Comparison of ENCODE assay signal across 1 cellular context in the genomic region with DNA sequence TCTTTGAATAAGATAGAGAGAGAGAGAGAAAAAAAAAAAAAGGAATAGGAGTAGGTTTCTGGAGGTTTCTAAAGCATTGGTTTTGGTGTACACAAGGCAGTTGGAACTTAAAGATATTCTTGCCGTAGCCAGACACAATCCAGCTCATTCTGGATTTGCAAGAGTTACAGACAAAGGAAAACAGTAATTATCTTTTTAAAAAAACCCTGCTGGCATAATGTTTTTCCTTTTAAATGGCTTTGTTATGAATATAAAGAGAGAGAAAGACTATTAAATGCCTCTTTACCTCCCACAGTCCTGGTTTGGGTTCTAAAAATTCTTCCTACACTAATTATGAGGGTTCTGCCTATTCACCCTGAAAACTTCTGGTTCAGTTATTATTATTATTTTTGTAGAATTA.
TF ChIP-seq lines count a peak whose summit lies in the region.

No MANE protein-coding gene starts in this region.

TF ChIP-seq in H1, 55 proteins besides CTCF, POLR2A, EP300 and RAD21:
- peak; percentile 62 for TF ChIP-seq NANOG (IDR thresholded peaks at IDR 0.05; ENCODE audit: insufficient read depth, low read depth, low read length, poor library complexity, severe bottlenecking)
- no peak for TF ChIP-seq ZNF274 (IDR thresholded peaks at IDR 0.05; ENCODE audit: borderline replicate concordance, extremely low read depth, low read length)
- 0 out of 2 replicates have a peak, but pooled peaks have one; percentile 8 for TF ChIP-seq SP1 (IDR thresholded peaks at IDR 0.05; ENCODE audit: low read depth, low read length)
